8 cellular contexts compared by ENCODE assay signal in the genomic region with DNA sequence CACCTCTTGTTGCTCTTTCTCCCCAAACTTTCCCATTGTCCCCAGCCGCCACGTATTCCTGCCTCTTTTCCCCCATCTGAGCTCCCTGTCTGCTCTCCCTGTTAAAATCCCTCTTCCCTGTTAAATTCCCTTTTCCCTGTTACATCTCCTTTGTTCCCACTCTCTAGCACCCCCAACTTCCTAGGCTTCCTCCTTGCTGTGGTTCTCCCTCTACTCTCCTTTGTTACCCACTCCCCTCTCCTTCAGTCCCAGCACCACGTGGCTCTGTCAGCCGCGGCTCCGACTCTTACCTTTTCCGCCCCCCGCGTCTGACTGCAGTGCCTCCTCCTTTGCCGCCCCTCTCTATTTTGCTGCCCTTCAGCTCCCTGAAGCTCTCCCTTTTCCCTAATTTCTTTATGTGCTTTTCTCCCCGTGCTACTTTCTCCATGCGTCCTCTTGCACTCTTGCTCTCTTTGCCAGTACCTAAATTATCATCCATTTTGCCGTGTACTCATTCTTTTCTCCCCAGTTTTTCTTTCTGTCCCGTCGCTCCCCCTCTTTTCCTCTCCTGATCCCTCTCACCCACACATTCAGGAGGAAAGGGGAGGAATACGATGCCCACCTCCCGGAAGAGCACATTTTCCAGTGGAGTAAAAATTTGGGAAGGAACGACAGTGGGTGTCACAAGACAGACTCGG. TPM values are rescaled to one million over a fixed set of nuclear protein-coding genes. Genes with fewer than 3 reads are reported as not detected.
A peak's percentile ranks its signal among the peaks of the same experiment; 100 is the strongest.
DNase-seq lines count a peak whose midpoint lies in the region; ATAC-seq lines count a peak whose summit lies in the region.

No MANE protein-coding gene starts in this region.

- CTCF ChIA-PET in T-cell (lab: Charles Lee) = interaction anchor here in 1 of 2 donors (0.7 to 1.7 kb wide), 4 partner anchors 46 to 99 kb away, joined by 3 to 6 read pairs (median 5); no protein-coding TSS in a partner anchor

- peaks cover 35 to 43% (median 36%) of the 10 kb centered on the region in 3 donors for H3K4me1 Mint-ChIP-seq in T-cell
- peaks cover 18 to 37% of the 10 kb centered on the region in 2 donors for H3K4me1 Mint-ChIP-seq in stimulated activated naive B cell treated with anti-CD40 and anti-IgM and Interleukin-4, amounts not matched to agents 10 μg/mL and 1 μg/mL and 100 μg/mL, for 72 hours

- H3K27ac Mint-ChIP-seq in T-cell = peak overlapping the region; percentile 87 to 93
- H3K27ac Mint-ChIP-seq in stimulated activated naive B cell treated with anti-CD40 and anti-IgM and Interleukin-4, amounts not matched to agents 10 μg/mL and 1 μg/mL and 100 μg/mL, for 72 hours = peak overlapping the region; percentile 93

- ATAC-seq in T-cell (replicated peaks in 1 of 4) (no peak), HG02642 (IDR thresholded peaks at IDR 0.05; ENCODE audit: poor library complexity, unreplicated experiment) (no peak), GM21717 (IDR thresholded peaks at IDR 0.05; ENCODE audit: unreplicated experiment) (no peak)
- peak in 1 of 2 donors; percentile 31 for ATAC-seq in stimulated activated naive B cell treated with anti-CD40 and anti-IgM and Interleukin-4, amounts not matched to agents 10 μg/mL and 1 μg/mL and 100 μg/mL, for 72 hours (replicated peaks)

- H3K9me3 Mint-ChIP-seq in T-cell = peaks cover 13 to 22% (median 20%) of the 10 kb centered on the region in 3 donors
- H3K9me3 Mint-ChIP-seq in stimulated activated naive B cell treated with anti-CD40 and anti-IgM and Interleukin-4, amounts not matched to agents 10 μg/mL and 1 μg/mL and 100 μg/mL, for 72 hours = peaks cover 0 to 4% of the 10 kb centered on the region in 2 donors

- H3K4me3 Mint-ChIP-seq in T-cell = peak overlapping the region; percentile 94 to 98 (median 95)
- peak overlapping the region; percentile 93 to 99 for H3K4me3 Mint-ChIP-seq in stimulated activated naive B cell treated with anti-CD40 and anti-IgM and Interleukin-4, amounts not matched to agents 10 μg/mL and 1 μg/mL and 100 μg/mL, for 72 hours

- H3K27me3 Mint-ChIP-seq in T-cell = no peaks in the 10 kb centered on the region
- H3K27me3 Mint-ChIP-seq in stimulated activated naive B cell treated with anti-CD40 and anti-IgM and Interleukin-4, amounts not matched to agents 10 μg/mL and 1 μg/mL and 100 μg/mL, for 72 hours = no peaks in the 10 kb centered on the region

- DNase-seq in EL = peak; percentile 30
- peak; percentile 69 to 74 for DNase-seq in Kasumi-1 (lab: John Stamatoyannopoulos, UW)
- DNase-seq in T-cell = peak in 7 of 34 experiments; percentile 0 to 14 (median 6)
- peak; percentile 44 for DNase-seq in dermis blood vessel endothelial cell
- peak; percentile 37 for DNase-seq in medulla oblongata (ENCODE audit: extremely low spot score)
- no peak for DNase-seq in stimulated activated naive B cell treated with anti-CD40 and anti-IgM and Interleukin-4, amounts not matched to agents 10 μg/mL and 1 μg/mL and 100 μg/mL, for 72 hours

- H3K36me3 Mint-ChIP-seq in T-cell = peaks cover 28% of the 10 kb centered on the region
- peaks cover 7 to 46% of the 10 kb centered on the region in 2 donors for H3K36me3 Mint-ChIP-seq in stimulated activated naive B cell treated with anti-CD40 and anti-IgM and Interleukin-4, amounts not matched to agents 10 μg/mL and 1 μg/mL and 100 μg/mL, for 72 hours

- POLR2A ChIA-PET in T-cell (lab: Charles Lee) = interaction anchor here in 1 of 2 donors (1.1 kb wide), 1 partner anchor 59 kb away, joined by 3 read pairs; no protein-coding TSS in a partner anchor

RNA-seq across cellular contexts. Expression of gene ZNF616, which starts 1.0 kb away (rescaled TPM):
- 10 to 100 TPM in 3 of 5 donors, 1 to 10 TPM in 2; 3.6 to 18.3 (median 14.4) TPM for total RNA-seq in T-cell
- 8.5 and 9.2 TPM in 2 replicates for total RNA-seq in dermis blood vessel endothelial cell

RNA-seq across cellular contexts. Expression of gene ZNF836, which starts 32.7 kb away (rescaled TPM):
- total RNA-seq in T-cell (10 to 100 TPM; 27.6 to 43.9 (median 35.0) TPM), dermis blood vessel endothelial cell (10.2 and 10.7 TPM in 2 replicates)

RNA-seq across cellular contexts. Expression of gene ZNF841, which starts 43.2 kb away (rescaled TPM):
- total RNA-seq in T-cell (10 to 100 TPM; 25.4 to 34.3 (median 32.2) TPM), dermis blood vessel endothelial cell (13.5 and 22.5 TPM in 2 replicates)

RNA-seq across cellular contexts. Expression of gene PPP2R1A, which starts 51.1 kb away (rescaled TPM):
- total RNA-seq in T-cell (100 to 1,000 TPM; 177 to 203 (median 191) TPM), dermis blood vessel endothelial cell (154 and 363 TPM in 2 replicates)
